Comparison of ENCODE assay signal across 22 cellular contexts in genomic region chr6:132443206-132443605, GRCh38. TPM values are rescaled to one million over a fixed set of nuclear protein-coding genes. Genes with fewer than 3 reads are reported as not detected.
DNase-seq lines count a peak whose midpoint lies in the region; ATAC-seq and TF ChIP-seq lines count a peak whose summit lies in the region.
"Had no signal": no experiment of that assay in that cellular context is flagged by ENCODE, and none has a peak within 500 bp of the region (broad histone marks: within the 10 kb centered on the region; RNA-seq: fewer than 3 reads in every experiment).

No MANE protein-coding gene starts in this region.

- CTCF ChIA-PET in HEK293 (lab: Yijun Ruan, JAX) = interaction anchor here (0.5 to 1.5 kb wide), 2 partner anchors 518 to 815 kb away, joined by 4 read pairs; no protein-coding TSS in a partner anchor

- H3K4me3 ChIP-seq in HEK293 (ENCODE audit: low read depth, low read length) = no peak overlapping the region
- H3K4me3 ChIP-seq in fibroblast of villous mesenchyme (ENCODE audit: low read depth, low read length) = no peak overlapping the region
- H3K4me3 ChIP-seq: colonic mucosa, gastroesophageal sphincter had no signal

- peak; percentile 7; the same call in 2 of the 3 replicates for ATAC-seq in SK-N-SH treated with all-trans-retinoic acid at 6 μM for 48 hours
- no peak for ATAC-seq in HG03025 (IDR thresholded peaks at IDR 0.05; ENCODE audit: low FRiP score, unreplicated experiment)
- ATAC-seq: gastroesophageal sphincter; left colon; stimulated activated effector memory CD8-positive, alpha-beta T cell treated with anti-CD3 and anti-CD28 coated beads, Interleukin-12 subunit alpha, Interleukin-12 subunit beta, amount 100 ng/mL, for 72 hours had no signal

- H3K27ac ChIP-seq in HEK293 (ENCODE audit: extremely low read depth, low read depth, low read length) = no peak overlapping the region
- H3K27ac ChIP-seq: colonic mucosa, gastroesophageal sphincter had no signal

- no peaks in the 10 kb centered on the region for H3K4me1 ChIP-seq in HEK293 (ENCODE audit: control insufficient read depth, insufficient read depth, low read length)
- H3K4me1 ChIP-seq: colonic mucosa, gastroesophageal sphincter had no signal

- H3K9me3 ChIP-seq in HEK293 (ENCODE audit: control insufficient read depth, insufficient read depth, low read depth, low read length) = no peaks in the 10 kb centered on the region
- H3K9me3 ChIP-seq: colonic mucosa had no signal

- POLR2A ChIA-PET in HEK293 (lab: Yijun Ruan, JAX) = no interaction called here

- peaks cover 0 to 2% of the 10 kb centered on the region in 2 experiments; a peak in 1 of 3 replicates for H3K36me3 ChIP-seq in HEK293 (ENCODE audit: control insufficient read depth in 2 of 2, insufficient read depth in 1 of 2, low read length in 2 of 2)
- H3K36me3 ChIP-seq: colonic mucosa, gastroesophageal sphincter had no signal

- TF ChIP-seq CTCF in HEK293 (tag by site-specific recombination; IDR thresholded peaks at IDR 0.05) = no peak
- no peak for TF ChIP-seq CTCF in fibroblast of villous mesenchyme (IDR thresholded peaks at IDR 0.05; ENCODE audit: insufficient read depth, low read depth, low read length)

- DNase-seq in AG08395 (ENCODE audit: low spot score) (peak; percentile 12), fibroblast of villous mesenchyme (ENCODE audit: low read depth) (peak; percentile 44), NCI-H128 (lab: John Stamatoyannopoulos, UW; ENCODE audit: unreplicated experiment) (no peak), NCI-H2081 (lab: John Stamatoyannopoulos, UW) (no peak), NCI-H2227 treated with DMSO at 0.1 percent for 48 hours (lab: John Stamatoyannopoulos, UW) (no peak)
- DNase-seq: ACHN; activated CD4-positive, alpha-beta memory T cell treated with anti-CD3 and anti-CD28 coated beads, Interleukin-2, amount 10 ng/mL, durations not matched to agents 7 days and 5 days; activated naive CD4-positive, alpha-beta T cell treated with Interleukin-2 at 50 U/mL for 16 hours; activated T-cell treated with anti-CD3 and anti-CD28 coated beads, Interleukin-2, amount 50 U/mL, for 1 hour; CD4-positive, alpha-beta memory T cell; colonic mucosa; KBM-7; left colon; NCI-H1048; NCI-H69; SIG-M5; T-helper 2 cell had no signal

TF ChIP-seq in HEK293, 187 proteins besides CTCF, POLR2A, EP300 and RAD21:
- TF ChIP-seq, protein P1, sequence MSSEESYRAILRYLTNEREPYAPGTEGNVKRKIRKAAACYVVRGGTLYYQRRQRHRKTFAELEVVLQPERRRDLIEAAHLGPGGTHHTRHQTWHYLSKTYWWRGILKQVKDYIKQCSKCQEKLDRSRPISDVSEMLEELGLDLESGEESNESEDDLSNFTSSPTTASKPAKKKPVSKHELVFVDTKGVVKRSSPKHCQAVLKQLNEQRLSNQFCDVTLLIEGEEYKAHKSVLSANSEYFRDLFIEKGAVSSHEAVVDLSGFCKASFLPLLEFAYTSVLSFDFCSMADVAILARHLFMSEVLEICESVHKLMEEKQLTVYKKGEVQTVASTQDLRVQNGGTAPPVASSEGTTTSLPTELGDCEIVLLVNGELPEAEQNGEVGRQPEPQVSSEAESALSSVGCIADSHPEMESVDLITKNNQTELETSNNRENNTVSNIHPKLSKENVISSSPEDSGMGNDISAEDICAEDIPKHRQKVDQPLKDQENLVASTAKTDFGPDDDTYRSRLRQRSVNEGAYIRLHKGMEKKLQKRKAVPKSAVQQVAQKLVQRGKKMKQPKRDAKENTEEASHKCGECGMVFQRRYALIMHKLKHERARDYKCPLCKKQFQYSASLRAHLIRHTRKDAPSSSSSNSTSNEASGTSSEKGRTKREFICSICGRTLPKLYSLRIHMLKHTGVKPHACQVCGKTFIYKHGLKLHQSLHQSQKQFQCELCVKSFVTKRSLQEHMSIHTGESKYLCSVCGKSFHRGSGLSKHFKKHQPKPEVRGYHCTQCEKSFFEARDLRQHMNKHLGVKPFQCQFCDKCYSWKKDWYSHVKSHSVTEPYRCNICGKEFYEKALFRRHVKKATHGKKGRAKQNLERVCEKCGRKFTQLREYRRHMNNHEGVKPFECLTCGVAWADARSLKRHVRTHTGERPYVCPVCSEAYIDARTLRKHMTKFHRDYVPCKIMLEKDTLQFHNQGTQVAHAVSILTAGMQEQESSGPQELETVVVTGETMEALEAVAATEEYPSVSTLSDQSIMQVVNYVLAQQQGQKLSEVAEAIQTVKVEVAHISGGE (tag by site-specific recombination; conservative IDR thresholded peaks at IDR 0.05; ENCODE audit: low read depth) = no peak
- 0 out of 2 replicates have a peak, but pooled peaks have one; percentile 17 for TF ChIP-seq ZBTB49 (tag by site-specific recombination; IDR thresholded peaks at IDR 0.05; ENCODE audit: low read depth)

TF ChIP-seq in SK-N-SH treated with all-trans-retinoic acid at 6 μM for 48 hours, 23 proteins besides CTCF, POLR2A, EP300 and RAD21:
- no peak for TF ChIP-seq ZNF8 (CRISPR knock-in tag; IDR thresholded peaks at IDR 0.05)
- TF ChIP-seq ISL1 (CRISPR knock-in tag; IDR thresholded peaks at IDR 0.05) = no peak
- no peak for TF ChIP-seq CREB5 (CRISPR knock-in tag; IDR thresholded peaks at IDR 0.05; ENCODE audit: low read depth)
- no peak for TF ChIP-seq RARB (CRISPR knock-in tag; IDR thresholded peaks at IDR 0.05)
- TF ChIP-seq, protein P2, sequence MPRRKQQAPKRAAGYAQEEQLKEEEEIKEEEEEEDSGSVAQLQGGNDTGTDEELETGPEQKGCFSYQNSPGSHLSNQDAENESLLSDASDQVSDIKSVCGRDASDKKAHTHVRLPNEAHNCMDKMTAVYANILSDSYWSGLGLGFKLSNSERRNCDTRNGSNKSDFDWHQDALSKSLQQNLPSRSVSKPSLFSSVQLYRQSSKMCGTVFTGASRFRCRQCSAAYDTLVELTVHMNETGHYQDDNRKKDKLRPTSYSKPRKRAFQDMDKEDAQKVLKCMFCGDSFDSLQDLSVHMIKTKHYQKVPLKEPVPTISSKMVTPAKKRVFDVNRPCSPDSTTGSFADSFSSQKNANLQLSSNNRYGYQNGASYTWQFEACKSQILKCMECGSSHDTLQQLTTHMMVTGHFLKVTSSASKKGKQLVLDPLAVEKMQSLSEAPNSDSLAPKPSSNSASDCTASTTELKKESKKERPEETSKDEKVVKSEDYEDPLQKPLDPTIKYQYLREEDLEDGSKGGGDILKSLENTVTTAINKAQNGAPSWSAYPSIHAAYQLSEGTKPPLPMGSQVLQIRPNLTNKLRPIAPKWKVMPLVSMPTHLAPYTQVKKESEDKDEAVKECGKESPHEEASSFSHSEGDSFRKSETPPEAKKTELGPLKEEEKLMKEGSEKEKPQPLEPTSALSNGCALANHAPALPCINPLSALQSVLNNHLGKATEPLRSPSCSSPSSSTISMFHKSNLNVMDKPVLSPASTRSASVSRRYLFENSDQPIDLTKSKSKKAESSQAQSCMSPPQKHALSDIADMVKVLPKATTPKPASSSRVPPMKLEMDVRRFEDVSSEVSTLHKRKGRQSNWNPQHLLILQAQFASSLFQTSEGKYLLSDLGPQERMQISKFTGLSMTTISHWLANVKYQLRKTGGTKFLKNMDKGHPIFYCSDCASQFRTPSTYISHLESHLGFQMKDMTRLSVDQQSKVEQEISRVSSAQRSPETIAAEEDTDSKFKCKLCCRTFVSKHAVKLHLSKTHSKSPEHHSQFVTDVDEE (CRISPR knock-in tag; IDR thresholded peaks at IDR 0.05) = no peak
- TF ChIP-seq, protein P3, sequence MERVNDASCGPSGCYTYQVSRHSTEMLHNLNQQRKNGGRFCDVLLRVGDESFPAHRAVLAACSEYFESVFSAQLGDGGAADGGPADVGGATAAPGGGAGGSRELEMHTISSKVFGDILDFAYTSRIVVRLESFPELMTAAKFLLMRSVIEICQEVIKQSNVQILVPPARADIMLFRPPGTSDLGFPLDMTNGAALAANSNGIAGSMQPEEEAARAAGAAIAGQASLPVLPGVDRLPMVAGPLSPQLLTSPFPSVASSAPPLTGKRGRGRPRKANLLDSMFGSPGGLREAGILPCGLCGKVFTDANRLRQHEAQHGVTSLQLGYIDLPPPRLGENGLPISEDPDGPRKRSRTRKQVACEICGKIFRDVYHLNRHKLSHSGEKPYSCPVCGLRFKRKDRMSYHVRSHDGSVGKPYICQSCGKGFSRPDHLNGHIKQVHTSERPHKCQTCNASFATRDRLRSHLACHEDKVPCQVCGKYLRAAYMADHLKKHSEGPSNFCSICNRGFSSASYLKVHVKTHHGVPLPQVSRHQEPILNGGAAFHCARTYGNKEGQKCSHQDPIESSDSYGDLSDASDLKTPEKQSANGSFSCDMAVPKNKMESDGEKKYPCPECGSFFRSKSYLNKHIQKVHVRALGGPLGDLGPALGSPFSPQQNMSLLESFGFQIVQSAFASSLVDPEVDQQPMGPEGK (CRISPR knock-in tag; IDR thresholded peaks at IDR 0.05; ENCODE audit: borderline replicate concordance) = no peak
- TF ChIP-seq ZC3H10 (CRISPR knock-in tag; IDR thresholded peaks at IDR 0.05) = no peak
- no peak for TF ChIP-seq GLIS3 (CRISPR knock-in tag; IDR thresholded peaks at IDR 0.05)
- no peak for TF ChIP-seq BACH2 (CRISPR knock-in tag; IDR thresholded peaks at IDR 0.05; ENCODE audit: borderline replicate concordance)
- no peak for TF ChIP-seq ZFP30 (CRISPR knock-in tag; IDR thresholded peaks at IDR 0.05)
- no peak for TF ChIP-seq TOX (CRISPR knock-in tag; IDR thresholded peaks at IDR 0.05; ENCODE audit: borderline replicate concordance)
- TF ChIP-seq OSR1 (CRISPR knock-in tag; IDR thresholded peaks at IDR 0.05) = no peak
- TF ChIP-seq ZNF565 (CRISPR knock-in tag; conservative IDR thresholded peaks at IDR 0.05; ENCODE audit: low read depth) = no peak

RNA-seq across cellular contexts. Expression of gene MOXD1, which starts 41.9 kb away (rescaled TPM):
- 15.1 and 25.4 TPM in 2 replicates for total RNA-seq in fibroblast of villous mesenchyme
- total RNA-seq: activated CD4-positive, alpha-beta memory T cell treated with anti-CD3 and anti-CD28 coated beads, Interleukin-2, amount 10 ng/mL, durations not matched to agents 7 days and 5 days; CD4-positive, alpha-beta memory T cell had no signal

Comparison
In these comparisons a context has a peak if more than half of its experiments do, and no peak if none do; other contexts are left out.
1. DNase-seq: peak in AG08395 (single experiment) and fibroblast of villous mesenchyme (single experiment); none in NCI-H128 (single experiment), NCI-H2081 (0 of 2) and NCI-H2227 treated with DMSO at 0.1 percent for 48 hours (single experiment).